In genomic region chr21:39688010-39688409, GRCh38 we compare ENCODE assay signal across 16 cellular contexts. TPM values are rescaled to one million over a fixed set of nuclear protein-coding genes. Genes with fewer than 3 reads are reported as not detected.
DNase-seq lines count a peak whose midpoint lies in the region; ATAC-seq lines count a peak whose summit lies in the region.
"Had no signal": no experiment of that assay in that cellular context is flagged by ENCODE, and none has a peak within 500 bp of the region (broad histone marks: within the 10 kb centered on the region; RNA-seq: fewer than 3 reads in every experiment).

No MANE protein-coding gene starts in this region.

- DNase-seq in NCI-H510A treated with DMSO at 0.1 percent for 48 hours (lab: John Stamatoyannopoulos, UW) (peak; percentile 53), NCI-H510A (lab: John Stamatoyannopoulos, UW) (no peak), NCI-H345 treated with DMSO at 0.1 percent for 48 hours (lab: John Stamatoyannopoulos, UW; ENCODE audit: unreplicated experiment) (peak; percentile 40), DMS153 (lab: John Stamatoyannopoulos, UW) (no peak)
- no peak for DNase-seq in activated naive CD4-positive, alpha-beta T cell treated with anti-CD3 and anti-CD28 coated beads for 36 hours
- DNase-seq: BE2C; CD4-positive, CD25-positive, alpha-beta regulatory T cell; HCEC 1CT; IMR-90; NCI-H1436; NCI-H1930; PC-9 had no signal

- intact Hi-C loops in activated naive CD4-positive, alpha-beta T cell treated with anti-CD3 and anti-CD28 coated beads for 36 hours (cut with micrococcal nuclease): no loop called here

- peak overlapping the region; percentile 74 to 81 for H3K27ac ChIP-seq in mucosa of rectum (ENCODE audit: low read depth in 2 of 2, low read length in 2 of 2)
- H3K27ac ChIP-seq: PC-9 had no signal

- CTCF ChIA-PET in activated naive CD4-positive, alpha-beta T cell treated with anti-CD3 and anti-CD28 coated beads for 36 hours (lab: Charles Lee): no interaction called here

- H3K27me3 ChIP-seq in mucosa of rectum (ENCODE audit: control insufficient read depth in 2 of 2, insufficient read depth in 2 of 2, low read length in 2 of 2): no peaks in the 10 kb centered on the region
- H3K27me3 ChIP-seq: BE2C had no signal

- no peak overlapping the region for H3K4me3 Mint-ChIP-seq in activated naive CD4-positive, alpha-beta T cell treated with anti-CD3 and anti-CD28 coated beads for 36 hours
- H3K4me3 Mint-ChIP-seq: CD4-positive, CD25-positive, alpha-beta regulatory T cell; GM23338 had no signal

- H3K4me1 Mint-ChIP-seq in activated naive CD4-positive, alpha-beta T cell treated with anti-CD3 and anti-CD28 coated beads for 36 hours (ENCODE audit: low read depth): no peaks in the 10 kb centered on the region
- H3K4me1 Mint-ChIP-seq: CD4-positive, CD25-positive, alpha-beta regulatory T cell had no signal

- H3K27me3 Mint-ChIP-seq in activated naive CD4-positive, alpha-beta T cell treated with anti-CD3 and anti-CD28 coated beads for 36 hours (ENCODE audit: low read depth): no peaks in the 10 kb centered on the region
- H3K27me3 Mint-ChIP-seq: CD4-positive, CD25-positive, alpha-beta regulatory T cell had no signal

- no peak overlapping the region for H3K9ac ChIP-seq in mucosa of rectum (ENCODE audit: low read depth in 1 of 2, low read length in 2 of 2)

- H3K9me3 Mint-ChIP-seq in activated naive CD4-positive, alpha-beta T cell treated with anti-CD3 and anti-CD28 coated beads for 36 hours: no peaks in the 10 kb centered on the region

- H3K36me3 ChIP-seq in mucosa of rectum (ENCODE audit: control insufficient read depth in 2 of 2, insufficient read depth in 2 of 2, low read length in 2 of 2): no peaks in the 10 kb centered on the region
- H3K36me3 ChIP-seq: BE2C had no signal

- no peak for ATAC-seq in GM21360 (IDR thresholded peaks at IDR 0.05; ENCODE audit: unreplicated experiment)
- ATAC-seq: GM23338 had no signal

- peaks cover 3 to 21% of the 10 kb centered on the region in 2 donors for H3K4me1 ChIP-seq in mucosa of rectum (ENCODE audit: control insufficient read depth in 2 of 2, insufficient read depth in 2 of 2, low read length in 2 of 2)
- H3K4me1 ChIP-seq: BE2C had no signal

- H3K9me3 ChIP-seq in mucosa of rectum (ENCODE audit: control insufficient read depth in 2 of 2, low read length in 2 of 2): no peaks in the 10 kb centered on the region
- H3K9me3 ChIP-seq: BE2C had no signal

- H3K4me3 ChIP-seq in mucosa of rectum (ENCODE audit: low read length in 2 of 2): no peak overlapping the region
- H3K4me3 ChIP-seq: GM23338, PC-9 had no signal

- no peaks in the 10 kb centered on the region for H3K36me3 Mint-ChIP-seq in activated naive CD4-positive, alpha-beta T cell treated with anti-CD3 and anti-CD28 coated beads for 36 hours (ENCODE audit: low read depth)
- H3K36me3 Mint-ChIP-seq: CD4-positive, CD25-positive, alpha-beta regulatory T cell had no signal

- H3K27ac Mint-ChIP-seq in activated naive CD4-positive, alpha-beta T cell treated with anti-CD3 and anti-CD28 coated beads for 36 hours: no peak overlapping the region
- H3K27ac Mint-ChIP-seq: CD4-positive, CD25-positive, alpha-beta regulatory T cell; GM23338 had no signal

RNA-seq across cellular contexts. Expression of gene IGSF5, which starts 57.0 kb away (rescaled TPM):
- total RNA-seq in activated naive CD4-positive, alpha-beta T cell treated with anti-CD3 and anti-CD28 coated beads for 36 hours: not detected
- total RNA-seq: CD4-positive, CD25-positive, alpha-beta regulatory T cell; IMR-90; M059J; PC-9 had no signal

Comparison
In these comparisons a context has a peak if more than half of its experiments do, and no peak if none do; other contexts are left out.
1. DNase-seq: peak in NCI-H510A treated with DMSO at 0.1 percent for 48 hours (single experiment) and NCI-H345 treated with DMSO at 0.1 percent for 48 hours (single experiment); none in NCI-H510A (single experiment), DMS153 (single experiment) and activated naive CD4-positive, alpha-beta T cell treated with anti-CD3 and anti-CD28 coated beads for 36 hours (single experiment).